ENCODE assay signal across 38 cellular contexts in genomic region chr6:83729871-83730270, GRCh38. TPM values are rescaled to one million over a fixed set of nuclear protein-coding genes. Genes with fewer than 3 reads are reported as not detected.
"Had no signal": no experiment of that assay in that cellular context is flagged by ENCODE, and none has a peak within 500 bp of the region (broad histone marks: within the 10 kb centered on the region; RNA-seq: fewer than 3 reads in every experiment).

No MANE protein-coding gene starts in this region.

- H3K9me3 ChIP-seq: MG63 had no signal

- H3K4me3 ChIP-seq: MG63 had no signal

- H3K36me3 ChIP-seq: MG63 had no signal

- DNase-seq: Karpas-422, Kasumi-1, MG63, MM.1S, MV-4-11, NCI-H1048, NCI-H1092, NCI-H1092 treated with DMSO at 0.1 percent for 48 hours, NCI-H1105, NCI-H1105 treated with DMSO at 0.1 percent for 48 hours, NCI-H1417, NCI-H1417 treated with DMSO at 0.1 percent for 48 hours, NCI-H1436, NCI-H1436 treated with DMSO at 0.1 percent for 48 hours, NCI-H146, NCI-H1694, NCI-H1694 treated with DMSO at 0.1 percent for 48 hours, NCI-H187, NCI-H187 treated with DMSO at 0.1 percent for 48 hours, NCI-H1930, NCI-H2029, NCI-H2029 treated with DMSO at 0.1 percent for 48 hours, NCI-H2081, NCI-H2081 treated with DMSO at 0.1 percent for 48 hours, NCI-H2107, NCI-H2171, NCI-H2171 treated with DMSO at 0.1 percent for 48 hours, NCI-H2227 treated with DMSO at 0.1 percent for 48 hours, NCI-H226, NCI-H345, NCI-H446, NCI-H446 treated with DMSO at 0.1 percent for 48 hours, NCI-H510A, NCI-H510A treated with DMSO at 0.1 percent for 48 hours, NCI-H524 had no signal

- H3K27me3 ChIP-seq: MG63 had no signal

RNA-seq across cellular contexts. Expression of gene SNAP91, which starts 21.0 kb away (rescaled TPM):
- total RNA-seq: LHCN-M2, M059J, MCF 10A had no signal
